ENCODE assay signal across 8 cellular contexts in the genomic region with DNA sequence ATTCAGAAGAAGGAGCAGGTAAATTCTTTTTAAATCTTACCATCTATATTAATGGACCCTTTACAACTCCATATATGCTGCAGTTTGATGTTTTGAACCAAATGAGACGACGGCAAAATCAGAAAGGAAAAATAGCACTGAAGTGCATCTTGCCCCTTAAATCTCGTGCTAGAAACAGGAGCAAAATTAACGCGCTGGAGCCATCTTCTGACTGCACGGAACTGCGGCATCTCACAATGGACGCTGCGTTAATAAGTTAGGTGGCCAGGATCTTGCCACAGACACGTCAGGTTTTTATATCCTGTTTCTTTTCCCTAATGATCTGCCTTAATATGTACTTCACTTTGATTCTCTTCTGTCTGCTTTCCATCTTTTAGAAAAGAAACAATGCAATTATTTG.
A peak's percentile ranks its signal among the peaks of the same experiment; 100 is the strongest.
DNase-seq lines count a peak whose midpoint lies in the region; ATAC-seq and TF ChIP-seq lines count a peak whose summit lies in the region.

No MANE protein-coding gene starts in this region.

- H3K4me1 Mint-ChIP-seq in T-helper 2 cell treated with Interferon-gamma antibody and Interleukin-4, amounts not matched to agents 5 μg/mL and 100 μg/mL, for 36 hours (ENCODE audit: low read depth), result no peaks in the 10 kb centered on the region
- no peaks in the 10 kb centered on the region for H3K4me1 Mint-ChIP-seq in activated T-helper 17 cell treated with anti-CD3 and anti-CD28 coated beads, Interleukin-2, amount 50 U/mL, for 72 hours

- H3K27me3 ChIP-seq in liver (ENCODE audit: control insufficient read depth in 4 of 4, insufficient read depth in 4 of 4, low read length in 3 of 4), result no peaks in the 10 kb centered on the region

- H3K27ac Mint-ChIP-seq in T-helper 2 cell treated with Interferon-gamma antibody and Interleukin-4, amounts not matched to agents 5 μg/mL and 100 μg/mL, for 36 hours, result no peak overlapping the region
- H3K27ac Mint-ChIP-seq in activated T-helper 17 cell treated with anti-CD3 and anti-CD28 coated beads, Interleukin-2, amount 50 U/mL, for 72 hours, result no peak overlapping the region

- TF ChIP-seq CTCF in AG09309 (IDR thresholded peaks at IDR 0.05; ENCODE audit: control insufficient read depth, insufficient read depth, low read depth, low read length, missing control alignments) (peak; percentile 62), liver (IDR thresholded peaks at IDR 0.05; ENCODE audit: low read depth, low read length, missing input control) (no peak)

- H3K4me3 Mint-ChIP-seq in T-helper 2 cell treated with Interferon-gamma antibody and Interleukin-4, amounts not matched to agents 5 μg/mL and 100 μg/mL, for 36 hours, result no peak overlapping the region
- H3K4me3 Mint-ChIP-seq in activated T-helper 17 cell treated with anti-CD3 and anti-CD28 coated beads, Interleukin-2, amount 50 U/mL, for 72 hours, result no peak overlapping the region

- H3K9me3 ChIP-seq in liver (ENCODE audit: control insufficient read depth in 4 of 4, low read length in 3 of 4), result no peaks in the 10 kb centered on the region

- no peak overlapping the region for H3K27ac ChIP-seq in liver (ENCODE audit: low read depth in 1 of 2, low read length in 2 of 2)

- H3K36me3 Mint-ChIP-seq in T-helper 2 cell treated with Interferon-gamma antibody and Interleukin-4, amounts not matched to agents 5 μg/mL and 100 μg/mL, for 36 hours (ENCODE audit: low read depth), result no peaks in the 10 kb centered on the region
- no peaks in the 10 kb centered on the region for H3K36me3 Mint-ChIP-seq in activated T-helper 17 cell treated with anti-CD3 and anti-CD28 coated beads, Interleukin-2, amount 50 U/mL, for 72 hours (ENCODE audit: low read depth)

- peak overlapping the region in 1 of 2 donors; percentile 66 for H3K9ac ChIP-seq in liver (ENCODE audit: low read depth in 1 of 2, low read length in 2 of 2)

- TF ChIP-seq RAD21 in liver (IDR thresholded peaks at IDR 0.05), result peak in 1 of 2 donors; percentile 66

- DNase-seq in AG09309 (ENCODE audit: low read depth) (no peak), HPDE6-E6E7 (ENCODE audit: extremely low spot score) (peak; percentile 4), amniotic epithelial cell (ENCODE audit: low read depth) (peak; percentile 48), AG08395 (ENCODE audit: low spot score) (no peak)
- no peak for DNase-seq in T-helper 2 cell treated with Interferon-gamma antibody and Interleukin-4, amounts not matched to agents 5 μg/mL and 100 μg/mL, for 36 hours (ENCODE audit: low spot score)

- H3K4me3 ChIP-seq in AG09309 (ENCODE audit: control insufficient read depth, low read depth, low read length), result no peak overlapping the region
- no peak overlapping the region for H3K4me3 ChIP-seq in liver (ENCODE audit: low read depth in 1 of 3, low read length in 3 of 3)

- H3K36me3 ChIP-seq in liver (ENCODE audit: control insufficient read depth in 4 of 4, insufficient read depth in 3 of 4, low read depth in 1 of 4, low read length in 3 of 4), result no peaks in the 10 kb centered on the region

- ATAC-seq in HG02678 (IDR thresholded peaks at IDR 0.05; ENCODE audit: unreplicated experiment), result no peak
- no peak for ATAC-seq in activated T-helper 17 cell treated with anti-CD3 and anti-CD28 coated beads, Interleukin-2, amount 50 U/mL, for 72 hours (replicated peaks)

- 49% methylated on average over 10 of the region's 10 CpGs for WGBS in liver

- no peaks in the 10 kb centered on the region for H3K27me3 Mint-ChIP-seq in T-helper 2 cell treated with Interferon-gamma antibody and Interleukin-4, amounts not matched to agents 5 μg/mL and 100 μg/mL, for 36 hours (ENCODE audit: low read depth)
- H3K27me3 Mint-ChIP-seq in activated T-helper 17 cell treated with anti-CD3 and anti-CD28 coated beads, Interleukin-2, amount 50 U/mL, for 72 hours, result no peaks in the 10 kb centered on the region

- no peaks in the 10 kb centered on the region for H3K9me3 Mint-ChIP-seq in T-helper 2 cell treated with Interferon-gamma antibody and Interleukin-4, amounts not matched to agents 5 μg/mL and 100 μg/mL, for 36 hours
- H3K9me3 Mint-ChIP-seq in activated T-helper 17 cell treated with anti-CD3 and anti-CD28 coated beads, Interleukin-2, amount 50 U/mL, for 72 hours, result no peaks in the 10 kb centered on the region

- peaks cover 5 to 38% (median 36%) of the 10 kb centered on the region in 4 donors for H3K4me1 ChIP-seq in liver (ENCODE audit: control insufficient read depth in 4 of 4, insufficient read depth in 4 of 4, low read length in 3 of 4)

TF ChIP-seq in liver, 16 proteins besides CTCF, POLR2A, EP300 and RAD21:
- TF ChIP-seq RXRA (IDR thresholded peaks at IDR 0.05) (no peak), YY1 (IDR thresholded peaks at IDR 0.05) (peak; percentile 86), FOXA1 (IDR thresholded peaks at IDR 0.05) (no peak), FOXA2 (IDR thresholded peaks at IDR 0.05) (no peak), HNF4A (conservative IDR thresholded peaks at IDR 0.05) (no peak), NR2F2 (IDR thresholded peaks at IDR 0.05) (no peak)
- TF ChIP-seq, protein P1, sequence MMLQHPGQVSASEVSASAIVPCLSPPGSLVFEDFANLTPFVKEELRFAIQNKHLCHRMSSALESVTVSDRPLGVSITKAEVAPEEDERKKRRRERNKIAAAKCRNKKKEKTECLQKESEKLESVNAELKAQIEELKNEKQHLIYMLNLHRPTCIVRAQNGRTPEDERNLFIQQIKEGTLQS (IDR thresholded peaks at IDR 0.05), result no peak

Comparison
In these comparisons a context has a peak if more than half of its experiments do, and no peak if none do; other contexts are left out.
1. DNase-seq: peak in HPDE6-E6E7 (single experiment) and amniotic epithelial cell (single experiment); none in AG09309 (single experiment), AG08395 (single experiment) and T-helper 2 cell treated with Interferon-gamma antibody and Interleukin-4, amounts not matched to agents 5 μg/mL and 100 μg/mL, for 36 hours (single experiment).